In the genomic region with DNA sequence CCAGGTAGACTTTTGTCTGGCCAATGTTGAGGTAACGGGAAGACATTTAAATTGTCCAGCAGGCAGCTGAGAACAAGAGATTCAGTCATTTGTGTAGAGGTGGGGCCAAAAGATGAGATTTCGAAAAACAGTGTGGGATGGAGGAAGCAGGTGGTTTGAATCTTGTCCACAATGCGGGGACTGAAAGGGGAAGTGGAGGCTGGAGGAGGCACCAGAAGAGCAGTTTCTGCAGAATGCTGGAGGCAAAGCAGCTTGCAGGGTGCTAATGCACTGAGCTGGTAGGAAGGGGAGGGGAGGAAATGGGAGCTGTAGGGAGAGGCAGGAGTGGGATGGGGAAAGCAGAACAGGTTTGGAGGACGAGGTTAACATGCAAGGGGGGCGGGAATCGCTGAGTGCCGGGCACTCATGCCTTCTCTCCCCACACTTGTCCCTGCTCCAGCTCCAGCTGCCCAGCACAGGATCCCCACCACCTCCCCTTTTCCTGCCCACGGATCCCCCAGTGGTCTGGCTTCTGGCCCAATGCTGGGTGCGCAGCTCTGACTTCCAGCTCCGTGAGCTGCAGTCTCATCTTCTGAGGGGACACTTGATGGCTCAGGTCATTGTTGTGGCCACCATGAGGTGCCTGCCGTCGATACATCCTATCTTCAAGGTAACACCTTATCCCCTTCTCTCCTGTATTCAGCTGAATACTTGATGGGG, we compare ENCODE assay signal across 11 cellular contexts. TPM values are rescaled to one million over a fixed set of nuclear protein-coding genes. Genes with fewer than 3 reads are reported as not detected.
A peak's percentile ranks its signal among the peaks of the same experiment; 100 is the strongest.
DNase-seq lines count a peak whose midpoint lies in the region; ATAC-seq, FAIRE-seq and TF ChIP-seq lines count a peak whose summit lies in the region.
"Had no signal": no experiment of that assay in that cellular context is flagged by ENCODE, and none has a peak within 500 bp of the region (broad histone marks: within the 10 kb centered on the region; RNA-seq: fewer than 3 reads in every experiment).

No MANE protein-coding gene starts in this region.

- H4K20me1 ChIP-seq in GM12878 (ENCODE audit: control insufficient read depth, insufficient read depth), result no peaks in the 10 kb centered on the region

- H3K36me3 Mint-ChIP-seq in mesothelial cell of epicardium, result peaks cover 2% of the 10 kb centered on the region

- H3K4me2 ChIP-seq in GM12878 (ENCODE audit: control insufficient read depth, insufficient read depth), result peak overlapping the region; percentile 72

- no peak overlapping the region for H2AFZ ChIP-seq in GM12878 (ENCODE audit: control insufficient read depth, low read depth, low read length)

- TF ChIP-seq RAD21 in GM12878 (IDR thresholded peaks at IDR 0.05; ENCODE audit: insufficient read depth, low read depth, low read length), result no peak

- POLR2A ChIA-PET in GM12878 (lab: Charles Lee), result interaction anchor here (0.5 to 1.1 kb wide), 3 partner anchors 50 to 426 kb away, joined by 3 to 4 read pairs (median 3); no protein-coding TSS in a partner anchor
- POLR2A ChIA-PET in A673 (lab: Charles Lee; ENCODE audit: low non-redundant PET), result interaction anchor here (0.6 kb wide), 1 partner anchor 223 kb away, joined by 8 read pairs; no protein-coding TSS in a partner anchor

- peak; percentile 71 for ATAC-seq in GM19438 (IDR thresholded peaks at IDR 0.05; ENCODE audit: low read depth, unreplicated experiment)
- ATAC-seq in HG03521 (IDR thresholded peaks at IDR 0.05; ENCODE audit: unreplicated experiment), result peak; percentile 61
- peak; percentile 85 for ATAC-seq in GM12878
- ATAC-seq: esophagus mucosa had no signal

- SMC1A ChIA-PET in GM12878 (lab: Charles Lee; ENCODE audit: uncharacterized antibody, unreplicated experiment), result interaction anchor here (1.0 to 2.0 kb wide), 5 partner anchors 10 to 342 kb away, joined by 3 to 6 read pairs (median 4); a partner anchor contains a TSS

- no TSS peak for BruUV-seq in GM12878 (replicated peaks; lab: Mats Ljungman, UMichigan)
- no TSS peak for BruUV-seq in A673 (replicated peaks; lab: Mats Ljungman, UMichigan)

- no peak overlapping the region for H3K4me3 Mint-ChIP-seq in mesothelial cell of epicardium

- peak; percentile 99 for FAIRE-seq in GM12878 (lab: Jason Lieb, UNC)
- no peak for FAIRE-seq in urothelium cell line (lab: Jason Lieb, UNC)
- FAIRE-seq: G401.6 had no signal

- TF ChIP-seq CTCF in GM12878 (IDR thresholded peaks at IDR 0.05 in 2 of 3, conservative IDR thresholded peaks at IDR 0.05 in 1 of 3; ENCODE audit: control insufficient read depth in 2 of 3, extremely low read depth in 1 of 3, insufficient read depth in 1 of 3, low read depth in 3 of 3, low read length in 3 of 3) (no peak), A673 (conservative IDR thresholded peaks at IDR 0.05; ENCODE audit: low read depth, low read length) (no peak), mesothelial cell of epicardium (IDR thresholded peaks at IDR 0.05; ENCODE audit: unreplicated experiment) (no peak)

- RAD21 ChIA-PET in GM12878 (lab: Charles Lee; ENCODE audit: unreplicated experiment), result interaction anchor here (0.7 to 1.2 kb wide), 3 partner anchors 21 to 375 kb away, joined by 3 read pairs; a partner anchor contains a TSS

- in situ Hi-C loops in GM12878 (cut with MboI), result no loop called here

- no peak overlapping the region for H3K9ac ChIP-seq in GM12878 (ENCODE audit: control insufficient read depth, insufficient read depth, low read length)

- peaks cover 2% of the 10 kb centered on the region for H3K4me1 Mint-ChIP-seq in mesothelial cell of epicardium

- TF ChIP-seq EP300 in GM12878 (IDR thresholded peaks at IDR 0.05; ENCODE audit: borderline replicate concordance in 1 of 2, control insufficient read depth in 1 of 2, low read depth in 2 of 2, low read length in 2 of 2), result no peak

- H3K27ac ChIP-seq in GM12878 (ENCODE audit: control insufficient read depth, insufficient read depth) (no peak overlapping the region), A673 (ENCODE audit: low read depth, low read length, poor library complexity, severe bottlenecking) (no peak overlapping the region)

- 24% methylated on average over 8 of the region's 12 CpGs for WGBS in GM12878 (ENCODE audit: insufficient coverage, insufficient replicate concordance, low lambda C conversion rate, missing lambda C conversion rate)

- no peaks in the 10 kb centered on the region; a peak in 1 of 4 replicates for H3K36me3 ChIP-seq in GM12878 (ENCODE audit: control insufficient read depth in 2 of 2, insufficient read depth in 2 of 2, low read length in 1 of 2)
- no peaks in the 10 kb centered on the region for H3K36me3 ChIP-seq in A673 (ENCODE audit: insufficient read depth, low read length, poor library complexity, severe bottlenecking)

- H3K27me3 Mint-ChIP-seq in mesothelial cell of epicardium (ENCODE audit: low read depth), result peaks cover 69% of the 10 kb centered on the region

- H3K4me3 ChIP-seq in GM12878, result peak overlapping the region; percentile 9; the same call in 1 of the 2 replicates
- no peak overlapping the region for H3K4me3 ChIP-seq in A673 (ENCODE audit: low read depth, low read length, poor library complexity, severe bottlenecking)

- peak; percentile 4 for DNase-seq in GM03348 (ENCODE audit: low spot score)
- peak; percentile 63 for DNase-seq in GM12878 (ENCODE audit: low read depth, low spot score)
- no peak for DNase-seq in A673 (ENCODE audit: low spot score)
- no peak for DNase-seq in stimulated activated CD4-positive, alpha-beta T cell treated with anti-CD3 and anti-CD28 coated beads, Interleukin-1b, Interleukin-23, amount 100 ng/mL, for 48 hours
- no peak for DNase-seq in mesothelial cell of epicardium (ENCODE audit: low spot score in 2 of 2, unreplicated experiment in 2 of 2)
- DNase-seq in urothelium cell line (ENCODE audit: low spot score), result no peak

- CTCF ChIA-PET in GM12878 (lab: Yijun Ruan, JAX), result interaction anchor here (0.5 to 1.9 kb wide), 5 partner anchors 25 to 475 kb away, joined by 3 to 7 read pairs (median 4); no protein-coding TSS in a partner anchor
- CTCF ChIA-PET in A673 (lab: Charles Lee), result interaction anchor here (0.9 kb wide), 1 partner anchor 343 kb away, joined by 3 read pairs; no protein-coding TSS in a partner anchor

- H3K27me3 ChIP-seq in GM12878 (replicated peaks in 1 of 2; ENCODE audit: control insufficient read depth in 2 of 2, insufficient read depth in 2 of 2, low read length in 1 of 2), result no peaks in the 10 kb centered on the region
- H3K27me3 ChIP-seq in A673 (replicated peaks; ENCODE audit: insufficient read depth, low read depth, low read length, poor library complexity), result peaks cover 35% of the 10 kb centered on the region

- intact Hi-C loops in GM12878 (cut with micrococcal nuclease; ENCODE audit: unreplicated experiment) (loop anchor here (10.0 kb wide), 1 partner anchor 94 kb away; a partner anchor contains a TSS), A673 (cut with micrococcal nuclease; ENCODE audit: unreplicated experiment) (loop anchor here (10.0 kb wide), 2 partner anchors 174 to 234 kb away; a partner anchor contains a TSS)

- H3K27ac Mint-ChIP-seq in mesothelial cell of epicardium, result no peak overlapping the region

- peaks cover 24% of the 10 kb centered on the region for H3K4me1 ChIP-seq in GM12878 (ENCODE audit: control insufficient read depth, insufficient read depth, low read length)
- H3K4me1 ChIP-seq in A673 (ENCODE audit: insufficient read depth, low read length, poor library complexity, severe bottlenecking), result no peaks in the 10 kb centered on the region

- no peak for TF ChIP-seq POLR2A in GM12878 (IDR thresholded peaks at IDR 0.05; ENCODE audit: low read depth, low read length)

- no peaks in the 10 kb centered on the region for H3K79me2 ChIP-seq in GM12878 (ENCODE audit: control insufficient read depth, insufficient read depth, low read length)

- no peaks in the 10 kb centered on the region for H3K9me3 Mint-ChIP-seq in mesothelial cell of epicardium

- H3K9me3 ChIP-seq in GM12878 (replicated peaks; ENCODE audit: control insufficient read depth, insufficient read depth, low read length) (no peaks in the 10 kb centered on the region), A673 (ENCODE audit: low read depth, low read length, poor library complexity, severe bottlenecking) (no peaks in the 10 kb centered on the region)

RNA-seq across cellular contexts. Expression of a gene that starts 9.4 kb away (rescaled TPM):
- total RNA-seq in GM12878 (2013; cell fraction: nucleolus; rRNA removed), result 1.5 and 2.0 TPM in 2 replicates
- total RNA-seq in GM12878 (2014; rRNA removed) (1.2 and 1.6 TPM in 2 replicates), GM12878 (2014; rRNA removed; fragmentation: Illumina TruSeq; extraction: Trizol) (1.3 and 1.6 TPM in 2 replicates), GM12878 (2021) (2.1 and 3.2 TPM in 2 replicates), A673 (2021) (3.1 and 3.3 TPM in 2 replicates), mesothelial cell of epicardium (6.1 to 7.6 TPM (median 7.1 TPM) in 3 replicates)
- 1.2 TPM for polyA plus RNA-seq in GM12878 (2011; ENCODE audit: low read depth)
- polyA plus RNA-seq in GM12878 (2011; rRNA removed) (1.5 and 1.6 TPM in 2 replicates), GM12878 (2014; fragmentation: Illumina TruSeq; extraction: Trizol) (2.2 and 2.7 TPM in 2 replicates), GM12878 (2014; fragmentation: Nextera tagmentation; extraction: Ambion mirVana) (1 to 10 TPM in 1 of 2 experiments, under 1 TPM in 1; 0.84 to 1.5 TPM), GM12878 (2014; rRNA removed) (3.9 and 4.2 TPM in 2 replicates), GM12878 (2016; fragmentation: Nextera tagmentation; extraction: Ambion mirVana) (1 to 10 TPM; 4.1 to 4.7 TPM)
- polyA plus RNA-seq in GM12878 (2011; cell fraction: cytosol; rRNA removed), result 1.1 and 1.7 TPM in 2 replicates
- polyA plus RNA-seq in GM12878 (2011; cell fraction: nucleus; rRNA removed), result 2.6 and 2.8 TPM in 2 replicates
- polyA plus RNA-seq in GM12878 (2012), result 3.2 and 3.6 TPM in 2 replicates
- polyA minus RNA-seq in GM12878 (2011; rRNA and poly(A)+ RNA removed), result 1.1 TPM in 2 replicates
- polyA minus RNA-seq in GM12878 (2011; cell fraction: cytosol; rRNA and poly(A)+ RNA removed), result 0.52 TPM in 1 of 2 replicates, not detected in the other
- 3.0 and 3.6 TPM in 2 replicates for polyA minus RNA-seq in GM12878 (2011; cell fraction: nucleus; rRNA and poly(A)+ RNA removed)

RNA-seq across cellular contexts. Expression of a gene that starts 9.5 kb away (rescaled TPM):
- total RNA-seq in GM12878 (2013; cell fraction: nucleolus; rRNA removed), result 30.4 and 35.8 TPM in 2 replicates
- total RNA-seq in GM12878 (2014; rRNA removed), result 14.4 and 17.7 TPM in 2 replicates
- total RNA-seq in GM12878 (2014; rRNA removed; fragmentation: Illumina TruSeq; extraction: Trizol), result 14.9 and 16.4 TPM in 2 replicates
- 16.8 and 17.7 TPM in 2 replicates for total RNA-seq in GM12878 (2021)
- polyA plus RNA-seq in GM12878 (2011; ENCODE audit: low read depth), result 8.9 TPM
- 43.9 and 64.6 TPM in 2 replicates for polyA plus RNA-seq in GM12878 (2011; rRNA removed)
- polyA plus RNA-seq in GM12878 (2011; cell fraction: cytosol; rRNA removed), result 16.6 and 19.6 TPM in 2 replicates
- 16.4 and 19.1 TPM in 2 replicates for polyA plus RNA-seq in GM12878 (2011; cell fraction: nucleus; rRNA removed)
- polyA plus RNA-seq in GM12878 (2012), result 11.2 and 19.6 TPM in 2 replicates
- 16.7 and 32.6 TPM in 2 replicates for polyA plus RNA-seq in GM12878 (2014; fragmentation: Illumina TruSeq; extraction: Trizol)
- 10 to 100 TPM; 46.1 to 51.1 TPM for polyA plus RNA-seq in GM12878 (2014; fragmentation: Nextera tagmentation; extraction: Ambion mirVana)
- polyA plus RNA-seq in GM12878 (2014; rRNA removed), result 22.2 and 25.3 TPM in 2 replicates
- 10 to 100 TPM; 70.7 to 71.1 TPM for polyA plus RNA-seq in GM12878 (2016; fragmentation: Nextera tagmentation; extraction: Ambion mirVana)
- 10.2 and 11.6 TPM in 2 replicates for polyA minus RNA-seq in GM12878 (2011; rRNA and poly(A)+ RNA removed)
- 2.1 and 2.3 TPM in 2 replicates for polyA minus RNA-seq in GM12878 (2011; cell fraction: cytosol; rRNA and poly(A)+ RNA removed)
- 16.3 and 18.8 TPM in 2 replicates for polyA minus RNA-seq in GM12878 (2011; cell fraction: nucleus; rRNA and poly(A)+ RNA removed)
- total RNA-seq in A673 (2021), result 27.9 and 28.0 TPM in 2 replicates
- total RNA-seq in mesothelial cell of epicardium, result 11.8 to 13.5 TPM (median 12.1 TPM) in 3 replicates

RNA-seq across cellular contexts. Expression of a gene that starts 20.1 kb away (rescaled TPM):
- total RNA-seq in GM12878 (2013; cell fraction: nucleolus; rRNA removed), result 11.6 and 14.2 TPM in 2 replicates
- total RNA-seq in GM12878 (2014; rRNA removed), result 123 and 124 TPM in 2 replicates
- 149 and 175 TPM in 2 replicates for total RNA-seq in GM12878 (2014; rRNA removed; fragmentation: Illumina TruSeq; extraction: Trizol)
- 129 and 142 TPM in 2 replicates for total RNA-seq in GM12878 (2021)
- polyA plus RNA-seq in GM12878 (2011; ENCODE audit: low read depth), result 17.2 TPM
- 236 and 346 TPM in 2 replicates for polyA plus RNA-seq in GM12878 (2011; rRNA removed)
- polyA plus RNA-seq in GM12878 (2011; cell fraction: cytosol; rRNA removed), result 254 and 313 TPM in 2 replicates
- 122 and 152 TPM in 2 replicates for polyA plus RNA-seq in GM12878 (2011; cell fraction: nucleus; rRNA removed)
- 124 and 181 TPM in 2 replicates for polyA plus RNA-seq in GM12878 (2012)
- 85.4 and 178 TPM in 2 replicates for polyA plus RNA-seq in GM12878 (2014; fragmentation: Illumina TruSeq; extraction: Trizol)
- 100 to 1,000 TPM; 933 to 957 TPM for polyA plus RNA-seq in GM12878 (2014; fragmentation: Nextera tagmentation; extraction: Ambion mirVana)
- polyA plus RNA-seq in GM12878 (2014; rRNA removed), result 191 and 195 TPM in 2 replicates
- polyA plus RNA-seq in GM12878 (2016; fragmentation: Nextera tagmentation; extraction: Ambion mirVana), result 100 to 1,000 TPM; 667 to 694 TPM
- 36.6 and 44.6 TPM in 2 replicates for polyA minus RNA-seq in GM12878 (2011; rRNA and poly(A)+ RNA removed)
- polyA minus RNA-seq in GM12878 (2011; cell fraction: cytosol; rRNA and poly(A)+ RNA removed), result 22.6 and 28.2 TPM in 2 replicates
- polyA minus RNA-seq in GM12878 (2011; cell fraction: nucleus; rRNA and poly(A)+ RNA removed), result 21.6 and 25.7 TPM in 2 replicates
- 140 and 147 TPM in 2 replicates for total RNA-seq in A673 (2021)
- 41.0 to 52.4 TPM (median 45.5 TPM) in 3 replicates for total RNA-seq in mesothelial cell of epicardium

RNA-seq across cellular contexts. Expression of a gene that starts 20.4 kb away (rescaled TPM):
- 53.9 and 56.5 TPM in 2 replicates for total RNA-seq in GM12878 (2013; cell fraction: nucleolus; rRNA removed)
- 10.1 and 13.4 TPM in 2 replicates for total RNA-seq in GM12878 (2014; rRNA removed)
- total RNA-seq in GM12878 (2014; rRNA removed; fragmentation: Illumina TruSeq; extraction: Trizol), result 12.7 and 15.2 TPM in 2 replicates
- 12.0 and 12.9 TPM in 2 replicates for total RNA-seq in GM12878 (2021)
- polyA plus RNA-seq in GM12878 (2011; ENCODE audit: low read depth), result 6.7 TPM
- 7.3 and 8.1 TPM in 2 replicates for polyA plus RNA-seq in GM12878 (2011; rRNA removed)
- polyA plus RNA-seq in GM12878 (2011; cell fraction: cytosol; rRNA removed), result 4.3 and 5.4 TPM in 2 replicates
- polyA plus RNA-seq in GM12878 (2011; cell fraction: nucleus; rRNA removed), result 19.7 and 22.3 TPM in 2 replicates
- 5.3 and 9.0 TPM in 2 replicates for polyA plus RNA-seq in GM12878 (2012)
- polyA plus RNA-seq in GM12878 (2014; fragmentation: Illumina TruSeq; extraction: Trizol), result 12.5 and 15.3 TPM in 2 replicates
- 1 to 10 TPM; 2.2 to 3.3 TPM for polyA plus RNA-seq in GM12878 (2014; fragmentation: Nextera tagmentation; extraction: Ambion mirVana)
- polyA plus RNA-seq in GM12878 (2014; rRNA removed), result 7.9 and 10.3 TPM in 2 replicates
- polyA plus RNA-seq in GM12878 (2016; fragmentation: Nextera tagmentation; extraction: Ambion mirVana), result 1 to 10 TPM; 5.9 to 7.5 TPM
- 6.0 and 9.0 TPM in 2 replicates for polyA minus RNA-seq in GM12878 (2011; rRNA and poly(A)+ RNA removed)
- polyA minus RNA-seq in GM12878 (2011; cell fraction: cytosol; rRNA and poly(A)+ RNA removed), result 3.7 and 4.3 TPM in 2 replicates
- 15.8 and 19.7 TPM in 2 replicates for polyA minus RNA-seq in GM12878 (2011; cell fraction: nucleus; rRNA and poly(A)+ RNA removed)
- total RNA-seq in A673 (2021), result 41.2 and 42.8 TPM in 2 replicates
- total RNA-seq in mesothelial cell of epicardium, result 36.1 to 45.3 TPM (median 41.1 TPM) in 3 replicates

RNA-seq across cellular contexts. Expression of a gene that starts 52.3 kb away (rescaled TPM):
- not detected in 2 replicates for total RNA-seq in GM12878 (2013; cell fraction: nucleolus; rRNA removed)
- total RNA-seq in GM12878 (2014; rRNA removed) (not detected in 2 replicates), GM12878 (2014; rRNA removed; fragmentation: Illumina TruSeq; extraction: Trizol) (not detected in 2 replicates), GM12878 (2021) (0.23 TPM in 1 of 2 replicates, not detected in the other), A673 (2021) (not detected in 2 replicates), mesothelial cell of epicardium (0.18 to 0.47 TPM (median 0.38 TPM) in 3 replicates)
- not detected for polyA plus RNA-seq in GM12878 (2011; ENCODE audit: low read depth)
- polyA plus RNA-seq in GM12878 (2011; rRNA removed) (not detected in 2 replicates), GM12878 (2014; fragmentation: Illumina TruSeq; extraction: Trizol) (not detected in 2 replicates), GM12878 (2014; fragmentation: Nextera tagmentation; extraction: Ambion mirVana) (not detected), GM12878 (2014; rRNA removed) (not detected in 2 replicates), GM12878 (2016; fragmentation: Nextera tagmentation; extraction: Ambion mirVana) (not detected)
- not detected in 2 replicates for polyA plus RNA-seq in GM12878 (2011; cell fraction: cytosol; rRNA removed)
- polyA plus RNA-seq in GM12878 (2011; cell fraction: nucleus; rRNA removed), result 0.10 TPM in 1 of 2 replicates, not detected in the other
- polyA plus RNA-seq in GM12878 (2012), result 0.06 and 0.07 TPM in 2 replicates
- polyA minus RNA-seq in GM12878 (2011; rRNA and poly(A)+ RNA removed), result 0.05 TPM in 1 of 2 replicates, not detected in the other
- not detected in 2 replicates for polyA minus RNA-seq in GM12878 (2011; cell fraction: cytosol; rRNA and poly(A)+ RNA removed)
- polyA minus RNA-seq in GM12878 (2011; cell fraction: nucleus; rRNA and poly(A)+ RNA removed), result not detected in 2 replicates
- total RNA-seq: myocyte had no signal

Comparison
In these comparisons a context has a peak if more than half of its experiments do, and no peak if none do; other contexts are left out.
1. DNase-seq: peak in GM03348 (single experiment) and GM12878 (single experiment); none in A673 (single experiment), stimulated activated CD4-positive, alpha-beta T cell treated with anti-CD3 and anti-CD28 coated beads, Interleukin-1b, Interleukin-23, amount 100 ng/mL, for 48 hours (single experiment), mesothelial cell of epicardium (0 of 2) and urothelium cell line (single experiment).
2. Peak in every context shown above with its lines, with median percentiles within 50 percentile points of each other: ATAC-seq.